In the genomic region with DNA sequence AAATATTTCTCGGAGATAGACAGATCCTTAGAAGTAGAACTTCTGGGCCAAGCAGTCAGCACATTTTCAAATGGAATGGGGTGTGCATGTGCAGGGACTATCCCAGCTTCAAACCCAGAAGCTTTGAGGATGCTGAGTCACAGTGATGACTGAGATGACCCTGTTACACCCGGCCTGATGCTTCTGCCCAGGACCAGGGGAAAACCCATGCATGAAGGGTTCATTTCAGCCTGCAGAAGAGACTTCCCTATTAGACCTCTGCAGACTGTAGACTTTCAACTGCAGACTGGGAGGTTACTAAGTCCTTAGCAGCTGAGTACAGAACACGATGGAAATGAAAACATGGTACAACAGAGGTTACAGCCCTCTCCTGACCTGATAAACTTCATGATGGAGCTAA, we compare ENCODE assay signal across 8 cellular contexts. TPM values are rescaled to one million over a fixed set of nuclear protein-coding genes. Genes with fewer than 3 reads are reported as not detected.
DNase-seq lines count a peak whose midpoint lies in the region; ATAC-seq and TF ChIP-seq lines count a peak whose summit lies in the region.

No MANE protein-coding gene starts in this region.

- no peak overlapping the region for H3K27ac ChIP-seq in body of pancreas

- no peaks in the 10 kb centered on the region for H3K9me3 ChIP-seq in body of pancreas

- intact Hi-C loops in cardiac septum (cut with DNase I), result no loop called here
- intact Hi-C loops in body of pancreas (cut with DNase I), result no loop called here

- no peak overlapping the region for H3K4me3 ChIP-seq in body of pancreas

- H3K27me3 ChIP-seq in body of pancreas, result no peaks in the 10 kb centered on the region

- TF ChIP-seq CTCF in body of pancreas (IDR thresholded peaks at IDR 0.05), result no peak

- no peaks in the 10 kb centered on the region for H3K4me1 ChIP-seq in body of pancreas

- no peak for TF ChIP-seq POLR2A in body of pancreas (IDR thresholded peaks at IDR 0.05)

- peak; percentile 89 for ATAC-seq in GM19438 (IDR thresholded peaks at IDR 0.05; ENCODE audit: low read depth, unreplicated experiment)
- ATAC-seq in HG03439 (IDR thresholded peaks at IDR 0.05; ENCODE audit: unreplicated experiment), result peak; percentile 94
- ATAC-seq in body of pancreas, result no peak

- no peaks in the 10 kb centered on the region for H3K36me3 ChIP-seq in body of pancreas (replicated peaks in 1 of 2; ENCODE audit: insufficient read depth in 1 of 2, low read depth in 2 of 2)

- 24 to 25% methylated on average over 3 of the region's 3 CpGs for WGBS in body of pancreas, 2 donors

- DNase-seq in Daoy (ENCODE audit: low read depth) (peak; percentile 77), cardiac septum (ENCODE audit: low spot score) (no peak), body of pancreas (no peak)
- DNase-seq in activated T-helper 9 cell treated with anti-CD3 and anti-CD28 coated beads, Interleukin-2, amount 50 U/mL, for 16 hours (ENCODE audit: low read depth), result peak; percentile 1
- DNase-seq in stimulated activated CD4-positive, alpha-beta T cell treated with anti-CD3 and anti-CD28 coated beads, TNF-alpha, amount 100 ng/mL, for 24 hours (ENCODE audit: low read depth in 3 of 3), result peak in 2 of 3 experiments; percentile 2 to 35
- no peak for DNase-seq in activated effector memory CD4-positive, alpha-beta T cell treated with anti-CD3 and anti-CD28 coated beads, Interleukin-2, amount 50 U/mL, for 16 hours

RNA-seq across cellular contexts. Expression of a gene that starts 3.6 kb away (rescaled TPM):
- under 0.01 TPM in 1 of 2 replicates, not detected in the other for total RNA-seq in Daoy (2014; rRNA removed; shearing (Covaris generic))
- total RNA-seq in cardiac septum, result not detected
- total RNA-seq in body of pancreas, result under 1 TPM in 1 of 2 donors, not detected in 1; under 0.01 TPM

RNA-seq across cellular contexts. Expression of a gene that starts 50.6 kb away (rescaled TPM):
- 0.15 and 0.51 TPM in 2 replicates for total RNA-seq in Daoy (2014; rRNA removed; shearing (Covaris generic))
- total RNA-seq in cardiac septum (14.3 TPM), body of pancreas (100 to 1,000 TPM in 1 of 2 donors, 10 to 100 TPM in 1; 33.7 to 101 TPM)

Comparison
In these comparisons a context has a peak if more than half of its experiments do, and no peak if none do; other contexts are left out.
1. DNase-seq: peak in Daoy (single experiment), activated T-helper 9 cell treated with anti-CD3 and anti-CD28 coated beads, Interleukin-2, amount 50 U/mL, for 16 hours (single experiment) and stimulated activated CD4-positive, alpha-beta T cell treated with anti-CD3 and anti-CD28 coated beads, TNF-alpha, amount 100 ng/mL, for 24 hours (2 of 3); none in activated effector memory CD4-positive, alpha-beta T cell treated with anti-CD3 and anti-CD28 coated beads, Interleukin-2, amount 50 U/mL, for 16 hours (single experiment), cardiac septum (single experiment) and body of pancreas (0 of 4).
2. RNA of a gene that starts 50.6 kb away (total RNA-seq): 33.7 to 101 TPM in body of pancreas and 14.3 TPM in cardiac septum (single experiment); 0.15 to 0.51 TPM in Daoy; every median in the first group is over 10 times any median in the second.